Comparison of ENCODE assay signal across 16 cellular contexts in genomic region chr17:64219571-64219970, GRCh38.
"Had no signal": no experiment of that assay in that cellular context is flagged by ENCODE, and none has a peak within 500 bp of the region (broad histone marks: within the 10 kb centered on the region; RNA-seq: fewer than 3 reads in every experiment).

No MANE protein-coding gene starts in this region.

- H3K36me3 ChIP-seq: brain microvascular endothelial cell, lower lobe of right lung, neutrophil, transverse colon had no signal

- H3K27me3 ChIP-seq: brain microvascular endothelial cell, hepatocyte, neutrophil, transverse colon had no signal

- H3K4me2 ChIP-seq: hepatocyte had no signal

- DNase-seq: activated CD4-positive, alpha-beta T cell treated with anti-CD3 and anti-CD28 coated beads, Interleukin-2, amount 10 ng/mL, durations not matched to agents 24 days and 14 days; activated CD4-positive, CD25-positive, alpha-beta regulatory T cell; activated CD8-positive, alpha-beta T cell treated with anti-CD3 and anti-CD28 coated beads for 36 hours; activated naive CD4-positive, alpha-beta T cell; activated T-cell treated with anti-CD3 and anti-CD28 coated beads, Interleukin-2, amount 50 U/mL, for 1 hour; anterior cingulate cortex; brain microvascular endothelial cell; cortex of kidney; effector CD4-positive, alpha-beta T cell; left cardiac atrium; lower lobe of right lung; retina; stimulated activated CD4-positive, alpha-beta T cell treated with anti-CD3 and anti-CD28 coated beads, Interleukin-2, amount 100 ng/mL, for 24 hours; transverse colon had no signal

- H3K9me3 ChIP-seq: lower lobe of right lung, neutrophil, transverse colon had no signal

- H3K27ac ChIP-seq: brain microvascular endothelial cell, hepatocyte, lower lobe of right lung, neutrophil, transverse colon had no signal

- H2AFZ ChIP-seq: hepatocyte had no signal

- H3K4me3 ChIP-seq: hepatocyte, lower lobe of right lung, transverse colon had no signal
